In the genomic region with DNA sequence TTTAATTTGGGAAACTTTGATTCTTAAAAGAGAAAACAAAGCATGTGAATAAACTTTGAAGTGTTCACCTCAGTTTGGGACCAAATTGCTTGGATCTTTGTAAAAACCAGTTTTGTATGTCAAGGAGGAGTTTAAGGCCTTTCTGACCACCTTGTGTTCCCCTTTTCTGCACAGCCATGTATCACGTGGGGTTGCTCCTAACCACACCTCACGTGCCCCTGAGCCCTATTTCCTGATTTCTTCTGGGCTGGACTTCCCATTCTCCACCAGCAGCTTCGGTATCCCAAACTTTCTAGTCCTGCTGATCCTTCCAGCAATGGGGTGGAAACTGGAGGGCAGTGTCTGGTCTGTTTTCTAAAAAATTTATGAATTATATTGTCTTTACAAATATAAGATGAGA, we compare ENCODE assay signal across 14 cellular contexts.
"Had no signal": no experiment of that assay in that cellular context is flagged by ENCODE, and none has a peak within 500 bp of the region (broad histone marks: within the 10 kb centered on the region; RNA-seq: fewer than 3 reads in every experiment).

No MANE protein-coding gene starts in this region.

- H3K9me3 Mint-ChIP-seq: stimulated activated memory B cell treated with anti-CD40 and anti-IgM and Interleukin-4, amounts not matched to agents 10 μg/mL and 1 μg/mL and 100 μg/mL, for 72 hours had no signal

- H3K36me3 Mint-ChIP-seq: naive thymus-derived CD8-positive, alpha-beta T cell; stimulated activated memory B cell treated with anti-CD40 and anti-IgM and Interleukin-4, amounts not matched to agents 10 μg/mL and 1 μg/mL and 100 μg/mL, for 72 hours; WTC11 had no signal

- H3K9me3 ChIP-seq: esophagus squamous epithelium, transverse colon had no signal

- H3K27ac ChIP-seq: cardiac muscle cell, esophagus squamous epithelium, right atrium auricular region, transverse colon had no signal

- H3K4me3 Mint-ChIP-seq: activated naive CD4-positive, alpha-beta T cell treated with anti-CD3 and anti-CD28 coated beads, Interleukin-2, amount 10 ng/mL, durations not matched to agents 7 days and 5 days; naive thymus-derived CD8-positive, alpha-beta T cell; stimulated activated memory B cell treated with anti-CD40 and anti-IgM and Interleukin-4, amounts not matched to agents 10 μg/mL and 1 μg/mL and 100 μg/mL, for 72 hours; T-helper 2 cell treated with Interferon-gamma antibody and Interleukin-4, amounts not matched to agents 5 μg/mL and 100 μg/mL, for 36 hours; WTC11 had no signal

- H3K4me1 ChIP-seq: right atrium auricular region had no signal

- H3K4me3 ChIP-seq: cardiac muscle cell, esophagus squamous epithelium, right atrium auricular region, transverse colon had no signal

- H3K36me3 ChIP-seq: cardiac muscle cell, esophagus squamous epithelium, right atrium auricular region, transverse colon had no signal

- ATAC-seq: naive thymus-derived CD8-positive, alpha-beta T cell; stimulated activated memory B cell treated with anti-CD40 and anti-IgM and Interleukin-4, amounts not matched to agents 10 μg/mL and 1 μg/mL and 100 μg/mL, for 72 hours; WTC11 had no signal

- DNase-seq: activated CD4-positive, alpha-beta T cell treated with anti-CD3 and anti-CD28 coated beads for 48 hours; activated CD8-positive, alpha-beta memory T cell treated with anti-CD3 and anti-CD28 coated beads for 24 hours; activated naive CD4-positive, alpha-beta T cell treated with anti-CD3 and anti-CD28 coated beads, Interleukin-2, amount 10 ng/mL, durations not matched to agents 7 days and 5 days; esophagus squamous epithelium; foreskin fibroblast; glutamatergic neuron; naive thymus-derived CD8-positive, alpha-beta T cell; small intestine; transverse colon had no signal

- H3K27ac Mint-ChIP-seq: activated naive CD4-positive, alpha-beta T cell treated with anti-CD3 and anti-CD28 coated beads, Interleukin-2, amount 10 ng/mL, durations not matched to agents 7 days and 5 days; stimulated activated memory B cell treated with anti-CD40 and anti-IgM and Interleukin-4, amounts not matched to agents 10 μg/mL and 1 μg/mL and 100 μg/mL, for 72 hours; T-helper 2 cell treated with Interferon-gamma antibody and Interleukin-4, amounts not matched to agents 5 μg/mL and 100 μg/mL, for 36 hours; WTC11 had no signal

- H3K27me3 ChIP-seq: cardiac muscle cell, esophagus squamous epithelium, right atrium auricular region, transverse colon had no signal

- H3K4me1 Mint-ChIP-seq: WTC11 had no signal
